Comparison of ENCODE assay signal across 19 cellular contexts in the genomic region with DNA sequence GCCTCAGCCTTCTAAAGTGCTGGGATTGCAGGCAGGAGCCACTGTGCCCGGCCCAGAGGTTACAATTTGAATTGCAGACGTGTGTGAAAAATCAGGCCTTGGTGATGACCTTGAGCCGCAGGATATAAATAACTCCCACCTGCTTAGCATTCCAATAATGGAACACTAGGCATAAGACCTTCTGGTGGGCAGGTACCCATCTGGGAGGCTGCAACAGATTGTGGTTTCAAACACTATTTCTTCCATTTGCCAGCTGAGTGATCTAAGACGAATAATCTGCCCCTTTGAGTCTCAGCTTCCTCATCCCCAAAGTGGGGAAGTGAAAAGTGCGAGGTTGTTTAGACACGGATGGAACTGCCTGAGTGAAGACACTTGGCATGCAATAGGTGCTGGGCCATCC. TPM values are rescaled to one million over a fixed set of nuclear protein-coding genes. Genes with fewer than 3 reads are reported as not detected.
A peak's percentile ranks its signal among the peaks of the same experiment; 100 is the strongest.
DNase-seq lines count a peak whose midpoint lies in the region; ATAC-seq and TF ChIP-seq lines count a peak whose summit lies in the region.
"Had no signal": no experiment of that assay in that cellular context is flagged by ENCODE, and none has a peak within 500 bp of the region (broad histone marks: within the 10 kb centered on the region; RNA-seq: fewer than 3 reads in every experiment).

No MANE protein-coding gene starts in this region.

- H3K36me3 ChIP-seq in SK-N-SH (replicated peaks in 1 of 2; ENCODE audit: control insufficient read depth in 1 of 2, insufficient read depth in 2 of 2, low read length in 1 of 2): no peaks in the 10 kb centered on the region
- H3K36me3 ChIP-seq: cardiac muscle cell, tibial artery, WERI-Rb-1 had no signal

- no peak overlapping the region for H3K27ac ChIP-seq in SK-N-SH (ENCODE audit: low read depth in 2 of 2, low read length in 1 of 2)
- H3K27ac ChIP-seq: cardiac muscle cell, tibial artery, WERI-Rb-1 had no signal

- no peaks in the 10 kb centered on the region for H3K9me2 ChIP-seq in SK-N-SH

- CTCF ChIA-PET in SK-N-SH (lab: Yijun Ruan, JAX): interaction anchor here (1.1 to 3.4 kb wide), 5 partner anchors 9 to 271 kb away, joined by 3 to 15 read pairs (median 4); no protein-coding TSS in a partner anchor

- POLR2A ChIA-PET in SK-N-SH (lab: Yijun Ruan, JAX): no interaction called here

- no peaks in the 10 kb centered on the region for H3F3A ChIP-seq in SK-N-SH (replicated peaks; ENCODE audit: insufficient read depth)

- H3K27ac Mint-ChIP-seq in IgD-negative memory B cell: peak overlapping the region in 2 of 3 donors; percentile 4 to 29
- H3K27ac Mint-ChIP-seq: nephron progenitor cell had no signal

- H3K9ac ChIP-seq in SK-N-SH: no peak overlapping the region

- no peak overlapping the region for H3K4me3 ChIP-seq in SK-N-SH (ENCODE audit: low read depth in 2 of 2, low read length in 1 of 2)
- H3K4me3 ChIP-seq: cardiac muscle cell, tibial artery had no signal

- no peaks in the 10 kb centered on the region for H3K27me3 ChIP-seq in SK-N-SH (ENCODE audit: insufficient read depth)
- H3K27me3 ChIP-seq: cardiac muscle cell, tibial artery had no signal

- no peak for TF ChIP-seq RAD21 in SK-N-SH (IDR thresholded peaks at IDR 0.05; ENCODE audit: low read length)

- no peaks in the 10 kb centered on the region for H3K9me3 ChIP-seq in SK-N-SH
- H3K9me3 ChIP-seq: tibial artery had no signal

- peaks cover 16 to 25% (median 17%) of the 10 kb centered on the region in 3 donors for H3K4me1 Mint-ChIP-seq in IgD-negative memory B cell
- H3K4me1 Mint-ChIP-seq: stimulated activated effector memory CD8-positive, alpha-beta T cell treated with anti-CD3 and anti-CD28 coated beads, Interleukin-12 subunit alpha, Interleukin-12 subunit beta, amount 100 ng/mL, for 72 hours had no signal

- H3K4me2 ChIP-seq in SK-N-SH: no peak overlapping the region

- H3K79me2 ChIP-seq in SK-N-SH (ENCODE audit: insufficient read depth): no peaks in the 10 kb centered on the region

- peak overlapping the region in 2 of 4 donors; percentile 43 to 86 for H3K4me3 Mint-ChIP-seq in IgD-negative memory B cell
- H3K4me3 Mint-ChIP-seq: nephron progenitor cell; stimulated activated effector memory CD8-positive, alpha-beta T cell treated with anti-CD3 and anti-CD28 coated beads, Interleukin-12 subunit alpha, Interleukin-12 subunit beta, amount 100 ng/mL, for 72 hours had no signal

- TF ChIP-seq EP300 in SK-N-SH (IDR thresholded peaks at IDR 0.05; ENCODE audit: borderline replicate concordance in 1 of 2, low read depth in 1 of 2, low read length in 1 of 2): no peak

- H3K27me3 Mint-ChIP-seq in IgD-negative memory B cell: no peaks in the 10 kb centered on the region

- no peak for TF ChIP-seq CTCF in SK-N-SH (IDR thresholded peaks at IDR 0.05)

- H3K9me3 Mint-ChIP-seq in IgD-negative memory B cell: no peaks in the 10 kb centered on the region
- H3K9me3 Mint-ChIP-seq: nephron progenitor cell; stimulated activated effector memory CD8-positive, alpha-beta T cell treated with anti-CD3 and anti-CD28 coated beads, Interleukin-12 subunit alpha, Interleukin-12 subunit beta, amount 100 ng/mL, for 72 hours had no signal

- H2AFZ ChIP-seq in SK-N-SH (ENCODE audit: low read depth): no peak overlapping the region

- peaks cover 2% of the 10 kb centered on the region for H3K36me3 Mint-ChIP-seq in IgD-negative memory B cell
- H3K36me3 Mint-ChIP-seq: stimulated activated effector memory CD8-positive, alpha-beta T cell treated with anti-CD3 and anti-CD28 coated beads, Interleukin-12 subunit alpha, Interleukin-12 subunit beta, amount 100 ng/mL, for 72 hours had no signal

- ATAC-seq in GM18498 (IDR thresholded peaks at IDR 0.05; ENCODE audit: unreplicated experiment) (peak; percentile 52), GM19452 (IDR thresholded peaks at IDR 0.05; ENCODE audit: unreplicated experiment) (no peak)

- 86% methylated on average over 6 of the region's 6 CpGs for WGBS in SK-N-SH (ENCODE audit: low lambda C conversion rate)

- H4K20me1 ChIP-seq in SK-N-SH (ENCODE audit: insufficient read depth): no peaks in the 10 kb centered on the region

- peak; percentile 65 for DNase-seq in SKM-1 treated with dmso at 0.1 percent for 144 hours (lab: John Stamatoyannopoulos, UW; ENCODE audit: unreplicated experiment)
- peak; percentile 49 for DNase-seq in pons (ENCODE audit: low spot score)
- DNase-seq in NCI-H2029 (lab: John Stamatoyannopoulos, UW): no peak
- DNase-seq in SK-N-SH: no peak
- no peak for DNase-seq in NCI-H2227 treated with DMSO at 0.1 percent for 48 hours (lab: John Stamatoyannopoulos, UW)
- DNase-seq: effector CD8-positive, alpha-beta T cell; islet precursor cell; mesendoderm; NCI-H1048; NCI-H2081 treated with DMSO at 0.1 percent for 48 hours; NCI-H526 treated with DMSO at 0.1 percent for 48 hours; nephron progenitor cell; tibial artery; WERI-Rb-1 had no signal

- no peaks in the 10 kb centered on the region; a peak in 1 of 4 replicates for H3K4me1 ChIP-seq in SK-N-SH (ENCODE audit: control insufficient read depth in 1 of 2, insufficient read depth in 2 of 2, low read depth in 1 of 2, low read length in 1 of 2)
- H3K4me1 ChIP-seq: tibial artery had no signal

TF ChIP-seq in SK-N-SH, 30 proteins besides CTCF, POLR2A, EP300 and RAD21:
- no peak for TF ChIP-seq FOXM1 (IDR thresholded peaks at IDR 0.05; ENCODE audit: low read depth)
- no peak for TF ChIP-seq RCOR1 (IDR thresholded peaks at IDR 0.05; ENCODE audit: low read length)
- no peak for TF ChIP-seq JUND (IDR thresholded peaks at IDR 0.05)
- TF ChIP-seq RXRA (IDR thresholded peaks at IDR 0.05; ENCODE audit: borderline replicate concordance, low read depth): no peak
- TF ChIP-seq SMC3 (IDR thresholded peaks at IDR 0.05; ENCODE audit: low read depth, low read length): no peak
- no peak for TF ChIP-seq SIN3A (IDR thresholded peaks at IDR 0.05; ENCODE audit: borderline replicate concordance, low read depth, low read length)
- TF ChIP-seq, protein P1, sequence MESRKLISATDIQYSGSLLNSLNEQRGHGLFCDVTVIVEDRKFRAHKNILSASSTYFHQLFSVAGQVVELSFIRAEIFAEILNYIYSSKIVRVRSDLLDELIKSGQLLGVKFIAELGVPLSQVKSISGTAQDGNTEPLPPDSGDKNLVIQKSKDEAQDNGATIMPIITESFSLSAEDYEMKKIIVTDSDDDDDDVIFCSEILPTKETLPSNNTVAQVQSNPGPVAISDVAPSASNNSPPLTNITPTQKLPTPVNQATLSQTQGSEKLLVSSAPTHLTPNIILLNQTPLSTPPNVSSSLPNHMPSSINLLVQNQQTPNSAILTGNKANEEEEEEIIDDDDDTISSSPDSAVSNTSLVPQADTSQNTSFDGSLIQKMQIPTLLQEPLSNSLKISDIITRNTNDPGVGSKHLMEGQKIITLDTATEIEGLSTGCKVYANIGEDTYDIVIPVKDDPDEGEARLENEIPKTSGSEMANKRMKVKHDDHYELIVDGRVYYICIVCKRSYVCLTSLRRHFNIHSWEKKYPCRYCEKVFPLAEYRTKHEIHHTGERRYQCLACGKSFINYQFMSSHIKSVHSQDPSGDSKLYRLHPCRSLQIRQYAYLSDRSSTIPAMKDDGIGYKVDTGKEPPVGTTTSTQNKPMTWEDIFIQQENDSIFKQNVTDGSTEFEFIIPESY (IDR thresholded peaks at IDR 0.05; ENCODE audit: borderline replicate concordance, low read depth): no peak
- no peak for TF ChIP-seq GATA2 (CRISPR knock-in tag; IDR thresholded peaks at IDR 0.05)
- TF ChIP-seq FOSL2 (IDR thresholded peaks at IDR 0.05; ENCODE audit: borderline replicate concordance, low read depth): no peak

RNA-seq across cellular contexts. Expression of a gene that starts 47.7 kb away (rescaled TPM):
- polyA plus RNA-seq in IgD-negative memory B cell (35.2 TPM), SK-N-SH (2012; rRNA removed) (15.8 and 17.6 TPM in 2 replicates)
- polyA plus RNA-seq in SK-N-SH (2012; cell fraction: cytosol; rRNA removed): 12.0 and 16.9 TPM in 2 replicates
- polyA plus RNA-seq in SK-N-SH (2012; cell fraction: nucleus; rRNA removed): 28.1 and 40.4 TPM in 2 replicates

Comparison
In these comparisons a context has a peak if more than half of its experiments do, and no peak if none do; other contexts are left out.
1. DNase-seq: peak in SKM-1 treated with dmso at 0.1 percent for 144 hours (single experiment) and pons (single experiment); none in NCI-H2029 (single experiment), SK-N-SH (single experiment) and NCI-H2227 treated with DMSO at 0.1 percent for 48 hours (single experiment).